ENCODE assay signal across 13 cellular contexts in genomic region chr20:50308166-50308512, GRCh38.
DNase-seq lines count a peak whose midpoint lies in the region; ATAC-seq and TF ChIP-seq lines count a peak whose summit lies in the region.
"Had no signal": no experiment of that assay in that cellular context is flagged by ENCODE, and none has a peak within 500 bp of the region (broad histone marks: within the 10 kb centered on the region; RNA-seq: fewer than 3 reads in every experiment).

No MANE protein-coding gene starts in this region.

- DNase-seq in DMS53 (lab: John Stamatoyannopoulos, UW) = peak; percentile 53
- DNase-seq in DMS53 treated with DMSO at 0.1 percent for 48 hours (lab: John Stamatoyannopoulos, UW; ENCODE audit: unreplicated experiment) = no peak
- no peak for DNase-seq in thoracic aorta (ENCODE audit: low spot score)
- DNase-seq in NCI-H69 (lab: John Stamatoyannopoulos, UW) = no peak
- no peak for DNase-seq in HUDEP-2 (lab: John Stamatoyannopoulos, UW; ENCODE audit: unreplicated experiment in 76 of 76)
- DNase-seq: activated gamma-delta T cell treated with Interleukin-2 at 50 U/mL for 16 hours, DMS79 treated with DMSO at 0.1 percent for 48 hours, NCI-H1105 had no signal

- no peaks in the 10 kb centered on the region for H3K27me3 ChIP-seq in mucosa of rectum (ENCODE audit: control insufficient read depth in 2 of 2, insufficient read depth in 2 of 2, low read length in 2 of 2)
- H3K27me3 ChIP-seq in thoracic aorta (replicated peaks; ENCODE audit: insufficient read depth) = no peaks in the 10 kb centered on the region

- no peaks in the 10 kb centered on the region for H3K9me3 ChIP-seq in mucosa of rectum (ENCODE audit: control insufficient read depth in 2 of 2, low read length in 2 of 2)
- no peaks in the 10 kb centered on the region for H3K9me3 ChIP-seq in thoracic aorta

- peak overlapping the region; percentile 15 to 39 for H3K9ac ChIP-seq in mucosa of rectum (ENCODE audit: low read depth in 1 of 2, low read length in 2 of 2)

- peak overlapping the region; percentile 82 for H3K27ac ChIP-seq in cingulate gyrus (ENCODE audit: low read depth, low read length)
- H3K27ac ChIP-seq in mucosa of rectum (ENCODE audit: low read depth in 2 of 2, low read length in 2 of 2) = peak overlapping the region; percentile 73 to 81
- H3K27ac ChIP-seq in thoracic aorta = peak overlapping the region; percentile 82 to 88
- H3K27ac ChIP-seq: 22Rv1 had no signal

- no peak for ATAC-seq in thoracic aorta (ENCODE audit: insufficient number of reproducible peaks, low FRiP score, low read depth)
- ATAC-seq in HG03565 (IDR thresholded peaks at IDR 0.05; ENCODE audit: unreplicated experiment) = no peak
- ATAC-seq: activated CD4-positive, CD25-positive, alpha-beta regulatory T cell treated with anti-CD3 and anti-CD28 coated beads, Interleukin-2, amount 50 U/mL, for 24 hours had no signal

- no peak for TF ChIP-seq CTCF in thoracic aorta (IDR thresholded peaks at IDR 0.05)

- no peak overlapping the region for H3K4me3 ChIP-seq in mucosa of rectum (ENCODE audit: low read length in 2 of 2)
- H3K4me3 ChIP-seq in thoracic aorta = peak overlapping the region; percentile 36

- H3K36me3 ChIP-seq in mucosa of rectum (ENCODE audit: control insufficient read depth in 2 of 2, insufficient read depth in 2 of 2, low read length in 2 of 2) = no peaks in the 10 kb centered on the region
- H3K36me3 ChIP-seq in thoracic aorta = no peaks in the 10 kb centered on the region

- H3K4me1 ChIP-seq in mucosa of rectum (ENCODE audit: control insufficient read depth in 2 of 2, insufficient read depth in 2 of 2, low read length in 2 of 2) (peaks cover 31 to 38% of the 10 kb centered on the region in 2 donors), thoracic aorta (ENCODE audit: control insufficient read depth in 1 of 2, low read depth in 2 of 2) (peaks cover 20 to 63% of the 10 kb centered on the region in 2 donors)
